Comparison of ENCODE assay signal across 27 cellular contexts in the genomic region with DNA sequence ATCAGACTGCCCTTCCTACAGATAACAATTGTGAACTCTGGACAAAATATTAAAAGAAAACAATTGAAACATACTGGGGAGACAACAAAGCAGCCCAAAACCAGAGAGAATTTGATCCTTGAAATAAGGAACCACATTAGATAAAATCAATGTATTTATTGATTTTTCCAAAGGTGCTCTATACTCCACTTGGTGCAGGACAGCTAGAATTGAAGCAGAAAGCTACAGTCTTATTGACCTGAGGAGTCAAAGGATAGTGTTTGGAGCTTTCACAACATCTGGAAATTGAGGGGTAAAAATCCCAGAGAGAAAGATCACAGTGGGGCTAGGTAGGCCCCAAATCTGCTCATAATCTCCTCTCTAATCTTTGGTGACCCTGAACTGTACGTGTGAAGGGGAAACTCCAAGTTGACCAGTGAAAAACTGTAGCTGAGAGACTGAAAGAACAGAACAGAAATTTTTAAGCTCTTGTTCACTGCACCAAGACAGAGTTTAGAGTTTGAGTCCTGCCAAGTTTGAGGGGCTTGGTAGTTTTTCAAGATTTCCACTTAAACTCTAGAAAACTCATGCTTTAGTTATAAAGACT.
DNase-seq lines count a peak whose midpoint lies in the region; ATAC-seq and TF ChIP-seq lines count a peak whose summit lies in the region.
"Had no signal": no experiment of that assay in that cellular context is flagged by ENCODE, and none has a peak within 500 bp of the region (broad histone marks: within the 10 kb centered on the region; RNA-seq: fewer than 3 reads in every experiment).

No MANE protein-coding gene starts in this region.

- H2AK5ac ChIP-seq in mesenchymal stem cell (ENCODE audit: low read length, severe bottlenecking) (no peak overlapping the region), H9 (ENCODE audit: insufficient read length, low read length) (no peak overlapping the region)

- no peak overlapping the region for H3T11ph ChIP-seq in H9 (ENCODE audit: low read length)

- H3K18ac ChIP-seq in mesenchymal stem cell (ENCODE audit: low read depth in 1 of 2, low read length in 2 of 2) (peak overlapping the region; percentile 6 to 34), H9 (ENCODE audit: insufficient read length, low read depth, low read length) (no peak overlapping the region)

- H3K27ac ChIP-seq in mesenchymal stem cell (ENCODE audit: low read length, poor library complexity, severe bottlenecking) (no peak overlapping the region), H9 (ENCODE audit: insufficient read length, low read depth, low read length) (no peak overlapping the region), SJCRH30 (no peak overlapping the region)
- H3K27ac ChIP-seq: heart left ventricle, suprapubic skin, WERI-Rb-1 had no signal

- peaks cover 27% of the 10 kb centered on the region for H3K27me3 Mint-ChIP-seq in H9 (ENCODE audit: low read depth)
- H3K27me3 Mint-ChIP-seq: activated CD4-positive, alpha-beta T cell treated with anti-CD3 and anti-CD28 coated beads, Interleukin-2, amount 10 ng/mL, durations not matched to agents 24 days and 14 days had no signal

- no peak overlapping the region for H3K4ac ChIP-seq in mesenchymal stem cell (ENCODE audit: low read depth in 1 of 2, low read length in 2 of 2)
- H3K4ac ChIP-seq in H9 (ENCODE audit: low read depth, low read length), result no peak overlapping the region

- no peak overlapping the region for H2BK20ac ChIP-seq in H9 (ENCODE audit: low read depth, low read length, poor library complexity, severe bottlenecking)

- H3K23ac ChIP-seq in mesenchymal stem cell (ENCODE audit: low read length in 2 of 2) (no peak overlapping the region), H9 (ENCODE audit: insufficient read length, low read depth, low read length) (no peak overlapping the region)

- TF ChIP-seq CTCF in H9 (conservative IDR thresholded peaks at IDR 0.05), result no peak
- TF ChIP-seq CTCF in BE2C (IDR thresholded peaks at IDR 0.05; ENCODE audit: low read depth, low read length), result no peak

- no peak overlapping the region for H3K27ac Mint-ChIP-seq in H9
- H3K27ac Mint-ChIP-seq: activated CD4-positive, alpha-beta T cell treated with anti-CD3 and anti-CD28 coated beads, Interleukin-2, amount 10 ng/mL, durations not matched to agents 24 days and 14 days; activated naive CD4-positive, alpha-beta T cell treated with anti-CD3 and anti-CD28 coated beads, Interleukin-2, amount 50 U/mL, for 72 hours; naive thymus-derived CD4-positive, alpha-beta T cell had no signal

- H3K79me1 ChIP-seq in mesenchymal stem cell (replicated peaks; ENCODE audit: low read length, poor library complexity, severe bottlenecking), result no peaks in the 10 kb centered on the region
- H3K79me1 ChIP-seq in H9 (ENCODE audit: insufficient read depth, low read depth, low read length, poor library complexity, severe bottlenecking), result no peaks in the 10 kb centered on the region

- no peak overlapping the region for H3K56ac ChIP-seq in H9 (ENCODE audit: insufficient read length, low read depth, low read length)

- H3K27me3 ChIP-seq in mesenchymal stem cell (ENCODE audit: control insufficient read depth in 1 of 2, insufficient read depth in 1 of 2, low read length in 2 of 2), result no peaks in the 10 kb centered on the region
- H3K27me3 ChIP-seq in H9 (ENCODE audit: insufficient read depth, low read length), result peaks cover 5% of the 10 kb centered on the region; the same call in 1 of the 2 replicates
- H3K27me3 ChIP-seq in SJCRH30, result no peaks in the 10 kb centered on the region
- H3K27me3 ChIP-seq in BE2C, result peaks cover 30% of the 10 kb centered on the region
- H3K27me3 ChIP-seq: heart left ventricle, suprapubic skin had no signal

- no peak overlapping the region for H2AFZ ChIP-seq in mesenchymal stem cell (ENCODE audit: low read depth, low read length)
- no peak overlapping the region for H2AFZ ChIP-seq in H9 (ENCODE audit: low read length)

- H2BK15ac ChIP-seq in mesenchymal stem cell (ENCODE audit: low read depth, poor library complexity, severe bottlenecking) (no peak overlapping the region), H9 (ENCODE audit: low read depth, low read length) (no peak overlapping the region)

- peaks cover 5% of the 10 kb centered on the region for H3K23me2 ChIP-seq in H9 (ENCODE audit: insufficient read length, low read depth, low read length, poor library complexity, severe bottlenecking)

- H3K36me3 ChIP-seq in mesenchymal stem cell (ENCODE audit: control insufficient read depth in 1 of 2, insufficient read depth in 2 of 2, low read depth in 1 of 2, low read length in 2 of 2) (no peaks in the 10 kb centered on the region), SJCRH30 (no peaks in the 10 kb centered on the region), BE2C (no peaks in the 10 kb centered on the region)
- H3K36me3 ChIP-seq: heart left ventricle, suprapubic skin, WERI-Rb-1 had no signal

- H3K9me3 ChIP-seq in mesenchymal stem cell (ENCODE audit: control insufficient read depth, low read length) (no peaks in the 10 kb centered on the region), H9 (ENCODE audit: control insufficient read depth, low read depth, low read length) (no peaks in the 10 kb centered on the region), SJCRH30 (replicated peaks) (no peaks in the 10 kb centered on the region), BE2C (no peaks in the 10 kb centered on the region)
- H3K9me3 ChIP-seq: heart left ventricle, suprapubic skin had no signal

- no peaks in the 10 kb centered on the region for H3K36me3 Mint-ChIP-seq in H9 (ENCODE audit: insufficient read depth in 1 of 3, low read depth in 3 of 3)
- H3K36me3 Mint-ChIP-seq: activated naive CD4-positive, alpha-beta T cell treated with anti-CD3 and anti-CD28 coated beads, Interleukin-2, amount 50 U/mL, for 72 hours had no signal

- H3K9ac ChIP-seq in mesenchymal stem cell (ENCODE audit: low read length) (no peak overlapping the region), H9 (ENCODE audit: extremely low read depth, insufficient read length, low read length) (no peak overlapping the region)

- H3K79me2 ChIP-seq in H9 (ENCODE audit: insufficient read depth, low read length), result no peaks in the 10 kb centered on the region

- peaks cover 27% of the 10 kb centered on the region in 2 experiments for H3K4me1 Mint-ChIP-seq in H9

- no peak overlapping the region for H2BK5ac ChIP-seq in mesenchymal stem cell (ENCODE audit: low read depth, low read length, poor library complexity, severe bottlenecking)
- no peak overlapping the region for H2BK5ac ChIP-seq in H9 (ENCODE audit: insufficient read length, low read length)

- H3K4me3 ChIP-seq in mesenchymal stem cell (ENCODE audit: insufficient read depth in 1 of 2, low read depth in 1 of 2, low read length in 2 of 2) (no peak overlapping the region), SJCRH30 (no peak overlapping the region), BE2C (ENCODE audit: low read depth, low read length) (no peak overlapping the region)
- H3K4me3 ChIP-seq: heart left ventricle, skin epidermis, suprapubic skin had no signal

- H3K9me3 Mint-ChIP-seq in H9, result no peaks in the 10 kb centered on the region; a peak in 1 of 5 replicates
- H3K9me3 Mint-ChIP-seq: activated CD4-positive, alpha-beta T cell treated with anti-CD3 and anti-CD28 coated beads, Interleukin-2, amount 10 ng/mL, durations not matched to agents 24 days and 14 days; activated naive CD4-positive, alpha-beta T cell treated with anti-CD3 and anti-CD28 coated beads, Interleukin-2, amount 50 U/mL, for 72 hours; naive thymus-derived CD4-positive, alpha-beta T cell had no signal

- H3K14ac ChIP-seq in mesenchymal stem cell (ENCODE audit: low read length in 2 of 2), result no peak overlapping the region
- no peak overlapping the region for H3K14ac ChIP-seq in H9 (ENCODE audit: insufficient read depth, low read length)

- peak overlapping the region; percentile 34 for H2BK120ac ChIP-seq in mesenchymal stem cell (ENCODE audit: low read depth, low read length)
- H2BK120ac ChIP-seq in H9 (ENCODE audit: low read depth, low read length, poor library complexity, severe bottlenecking), result no peak overlapping the region

- peak overlapping the region; percentile 41 for H4K8ac ChIP-seq in mesenchymal stem cell (ENCODE audit: low read length)
- H4K8ac ChIP-seq in H9 (replicated peaks; ENCODE audit: insufficient read length, low read depth, low read length), result no peak overlapping the region

- H4K20me1 ChIP-seq in H9 (ENCODE audit: control insufficient read depth, insufficient read depth, insufficient read length), result no peaks in the 10 kb centered on the region

- no peak for DNase-seq in mesenchymal stem cell
- no peak for DNase-seq in H9
- no peak for DNase-seq in SJCRH30
- DNase-seq in BE2C, result no peak
- DNase-seq in DMS53 treated with DMSO at 0.1 percent for 48 hours (lab: John Stamatoyannopoulos, UW; ENCODE audit: unreplicated experiment), result no peak
- DNase-seq: activated CD4-positive, alpha-beta T cell treated with anti-CD3 and anti-CD28 coated beads, Interleukin-2, amount 10 ng/mL, durations not matched to agents 24 days and 14 days; amygdala; C1 segment of cervical spinal cord; COR-L47; foreskin melanocyte; H7; heart left ventricle; MM.1S; naive thymus-derived CD4-positive, alpha-beta T cell; NCI-H1417; NCI-H2029; NCI-H524; SHP77 treated with DMSO at 0.1 percent for 48 hours; stimulated activated naive CD4-positive, alpha-beta T cell; T1000; WERI-Rb-1 had no signal

- H3K4me3 Mint-ChIP-seq in H9, result no peak overlapping the region
- H3K4me3 Mint-ChIP-seq: activated CD4-positive, alpha-beta T cell treated with anti-CD3 and anti-CD28 coated beads, Interleukin-2, amount 10 ng/mL, durations not matched to agents 24 days and 14 days; naive thymus-derived CD4-positive, alpha-beta T cell had no signal

- ATAC-seq in GM18498 (IDR thresholded peaks at IDR 0.05; ENCODE audit: unreplicated experiment) (peak; percentile 58), GM19463 (IDR thresholded peaks at IDR 0.05; ENCODE audit: unreplicated experiment) (peak; percentile 60), HG02885 (IDR thresholded peaks at IDR 0.05; ENCODE audit: poor library complexity, unreplicated experiment) (peak; percentile 45)
- ATAC-seq: activated naive CD4-positive, alpha-beta T cell treated with anti-CD3 and anti-CD28 coated beads, Interleukin-2, amount 50 U/mL, for 72 hours; heart left ventricle; naive thymus-derived CD4-positive, alpha-beta T cell had no signal

- no peak overlapping the region for H4K5ac ChIP-seq in H9 (ENCODE audit: insufficient read length, low read depth, low read length)

- H3K4me2 ChIP-seq in mesenchymal stem cell (ENCODE audit: low read length, poor library complexity, severe bottlenecking), result no peak overlapping the region
- H3K4me2 ChIP-seq in H9 (ENCODE audit: insufficient read depth, insufficient read length, low read length), result no peak overlapping the region

- H2BK12ac ChIP-seq in mesenchymal stem cell (ENCODE audit: low read length in 2 of 2), result no peak overlapping the region
- H2BK12ac ChIP-seq in H9 (ENCODE audit: insufficient read length, low read depth, low read length), result no peak overlapping the region

- WGBS in mesenchymal stem cell, result 89% methylated on average over 1 of the region's 1 CpG
- WGBS in H9 (ENCODE audit: extremely low coverage, insufficient read length, low lambda C conversion rate), result no CpG with 5 or more reads among the region's 1 CpG

- peaks cover 9% of the 10 kb centered on the region for H3K4me1 ChIP-seq in mesenchymal stem cell (ENCODE audit: control insufficient read depth, insufficient read depth, low read depth, low read length)
- no peaks in the 10 kb centered on the region for H3K4me1 ChIP-seq in H9 (ENCODE audit: insufficient read depth, low read length)
- H3K4me1 ChIP-seq in SJCRH30, result peaks cover 17% of the 10 kb centered on the region
- H3K4me1 ChIP-seq in BE2C, result no peaks in the 10 kb centered on the region

- H4K91ac ChIP-seq in mesenchymal stem cell (ENCODE audit: low read length) (no peak overlapping the region), H9 (ENCODE audit: insufficient read length, low read depth, low read length) (no peak overlapping the region)
